In the genomic region with DNA sequence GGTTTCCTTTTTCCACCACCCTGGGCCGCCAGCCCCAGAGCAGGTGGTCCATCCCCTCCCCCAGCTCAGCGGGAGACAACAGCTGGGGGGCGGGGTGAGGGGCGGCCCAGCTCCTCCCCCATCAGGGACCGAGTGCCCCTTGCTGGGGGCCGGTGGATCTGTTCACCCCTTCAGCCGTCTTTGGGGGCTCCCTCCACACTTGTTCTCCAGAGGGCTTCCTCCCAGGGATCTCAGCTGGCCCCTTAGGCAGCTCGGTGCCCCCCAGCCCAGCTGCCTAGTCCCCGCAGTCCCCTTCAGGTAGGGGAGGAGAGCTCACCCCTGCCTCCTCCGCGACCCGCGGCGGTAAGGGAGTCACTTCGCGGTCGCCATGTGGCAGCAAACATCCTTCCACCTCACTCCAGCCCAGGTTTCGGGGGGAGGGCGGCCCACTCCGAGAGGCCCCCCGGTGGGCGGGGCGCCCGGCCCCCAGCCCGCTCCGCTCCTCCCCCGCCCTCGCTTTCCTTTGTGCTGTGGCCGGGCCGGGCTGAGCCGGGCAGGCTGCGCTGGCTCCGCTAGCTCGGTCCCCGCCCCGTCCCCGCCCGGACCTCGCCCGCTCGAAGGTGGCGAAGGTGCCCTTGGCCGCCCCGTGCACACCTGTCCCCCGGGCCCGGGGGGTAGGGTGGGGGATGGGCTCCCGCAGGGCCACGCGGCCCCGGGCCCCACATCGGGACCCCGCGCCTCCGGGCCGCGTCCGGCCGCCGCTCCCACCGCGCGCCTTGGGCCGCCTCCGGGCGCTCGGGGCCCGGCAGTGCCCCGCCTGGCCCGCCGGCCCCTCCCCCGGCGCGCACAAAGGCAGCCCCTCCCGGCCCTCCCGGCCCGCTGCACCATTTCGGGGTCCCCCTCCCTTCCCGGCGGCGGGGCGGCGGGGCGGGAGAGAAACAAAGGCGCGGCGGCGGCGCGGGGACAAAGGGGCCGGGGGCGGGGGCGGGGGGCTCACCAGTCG, we compare ENCODE assay signal across 8 cellular contexts. TPM values are rescaled to one million over a fixed set of nuclear protein-coding genes. Genes with fewer than 3 reads are reported as not detected.
DNase-seq lines count a peak whose midpoint lies in the region; ATAC-seq and TF ChIP-seq lines count a peak whose summit lies in the region.

No MANE protein-coding gene starts in this region.

- H3K4me3 ChIP-seq in fibroblast of mammary gland (ENCODE audit: control insufficient read depth, low read depth, low read length): peak overlapping the region; percentile 75
- H3K4me3 ChIP-seq in ovary: peak overlapping the region; percentile 80

- 1% methylated on average over 58 to 87 of the region's 93 CpGs for WGBS in ovary, 3 donors

- TF ChIP-seq CTCF in fibroblast of mammary gland (conservative IDR thresholded peaks at IDR 0.05; ENCODE audit: control insufficient read depth, insufficient read depth, low read depth, low read length): no peak
- no peak for TF ChIP-seq CTCF in ovary (IDR thresholded peaks at IDR 0.05)

- intact Hi-C loops in ovary (cut with DNase I): no loop called here

- ATAC-seq in HG03565 (IDR thresholded peaks at IDR 0.05; ENCODE audit: unreplicated experiment) (no peak), HG03439 (IDR thresholded peaks at IDR 0.05; ENCODE audit: unreplicated experiment) (no peak)

- no peak for TF ChIP-seq EP300 in ovary (IDR thresholded peaks at IDR 0.05)

- no peaks in the 10 kb centered on the region for H3K36me3 ChIP-seq in ovary

- H3K27me3 ChIP-seq in ovary: no peaks in the 10 kb centered on the region

- DNase-seq in AG08395 (ENCODE audit: low spot score): peak; percentile 47
- DNase-seq in NAMALWA (ENCODE audit: low spot score): peak; percentile 81
- peak; percentile 42 for DNase-seq in activated T-cell treated with anti-CD3 and anti-CD28 coated beads for 4 hours
- DNase-seq in fibroblast of mammary gland (ENCODE audit: low read depth): no peak
- DNase-seq in ovary: peak in 4 of 5 donors; percentile 55 to 70 (median 66)

- peak overlapping the region; percentile 61 to 69 for H3K27ac ChIP-seq in ovary

- H3K4me1 ChIP-seq in ovary (ENCODE audit: insufficient read depth): peaks cover 21% of the 10 kb centered on the region

- TF ChIP-seq POLR2A in GM19193 (IDR thresholded peaks at IDR 0.05; ENCODE audit: extremely low read depth, insufficient read depth, insufficient read length) (peak; percentile 14), ovary (IDR thresholded peaks at IDR 0.05) (no peak)

- no peaks in the 10 kb centered on the region for H3K9me3 ChIP-seq in ovary

RNA-seq across cellular contexts. Expression of a gene that starts 0.7 kb away (rescaled TPM):
- total RNA-seq in ovary: 10 to 100 TPM; 35.1 to 91.6 (median 57.0) TPM
- polyA plus RNA-seq in ovary: 10 to 100 TPM; 18.4 to 55.4 TPM

RNA-seq across cellular contexts. Expression of a gene that starts 24.7 kb away (rescaled TPM):
- 100 to 1,000 TPM in 4 of 7 donors, 10 to 100 TPM in 3; 32.7 to 243 (median 151) TPM for total RNA-seq in ovary
- 10 to 100 TPM; 25.7 to 83.3 TPM for polyA plus RNA-seq in ovary

RNA-seq across cellular contexts. Expression of a gene that starts 26.1 kb away (rescaled TPM):
- 10 to 100 TPM in 1 of 7 donors, 1 to 10 TPM in 5, under 1 TPM in 1; 0.66 to 11.4 (median 2.1) TPM for total RNA-seq in ovary
- polyA plus RNA-seq in ovary: under 1 TPM in 1 of 2 donors, not detected in 1; 0.51 TPM

RNA-seq across cellular contexts. Expression of a gene that starts 36.9 kb away (rescaled TPM):
- 1 to 10 TPM; 1.3 to 7.2 (median 2.5) TPM for total RNA-seq in ovary
- 1 to 10 TPM; 1.8 to 4.2 TPM for polyA plus RNA-seq in ovary

RNA-seq across cellular contexts. Expression of a gene that starts 44.0 kb away (rescaled TPM):
- total RNA-seq in ovary: 100 to 1,000 TPM in 1 of 7 donors, 10 to 100 TPM in 6; 63.5 to 104 (median 76.0) TPM
- polyA plus RNA-seq in ovary: 10 to 100 TPM; 58.3 to 63.6 TPM
